Comparison of ENCODE assay signal across 6 cellular contexts in the genomic region with DNA sequence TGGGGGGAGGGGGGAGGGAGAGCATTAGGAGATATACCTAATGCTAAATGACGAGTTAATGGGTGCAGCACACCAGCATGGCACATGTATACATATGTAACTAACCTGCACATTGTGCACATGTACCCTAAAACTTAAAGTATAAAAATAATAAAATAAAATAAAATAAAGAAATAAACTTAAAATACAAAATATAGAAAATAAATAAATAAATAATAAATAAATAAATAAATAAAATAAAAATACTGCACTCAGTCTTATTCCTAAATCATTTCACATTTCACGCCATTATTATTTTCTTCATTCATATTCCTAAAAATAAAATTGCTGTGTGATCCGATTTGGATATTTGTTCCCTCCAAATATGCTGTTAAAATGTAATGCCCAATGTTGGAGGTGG.
DNase-seq lines count a peak whose midpoint lies in the region; ATAC-seq, FAIRE-seq and TF ChIP-seq lines count a peak whose summit lies in the region.
"Not testable (repeated sequence)": the region's sequence is repeated elsewhere in the genome, so short reads cannot be mapped to it uniquely, and the experiment has no call there.

No MANE protein-coding gene starts in this region.

- intact Hi-C loops in kidney (cut with DNase I), result not testable (repeated sequence)

- not testable (repeated sequence) for H3K27me3 Mint-ChIP-seq in WTC11 (ENCODE audit: low read depth)

- H3K9me3 ChIP-seq in A549; kidney (ENCODE audit: control insufficient read depth in 1 of 2, low read length in 2 of 2); small intestine (ENCODE audit: control insufficient read depth, low read depth): not testable (repeated sequence)

- not testable (repeated sequence) for H3K4me1 Mint-ChIP-seq in WTC11

- H3K9ac ChIP-seq in kidney (ENCODE audit: low read length in 2 of 2), result not testable (repeated sequence)

- ATAC-seq in A549, WTC11: not testable (repeated sequence)

- TF ChIP-seq POLR2A in A549 (IDR thresholded peaks at IDR 0.05; ENCODE audit: low read length), result not testable (repeated sequence)

- H3K4me3 Mint-ChIP-seq in WTC11, result not testable (repeated sequence)

- CTCF ChIA-PET in A549 (lab: Yijun Ruan, JAX), result interaction anchor here (0.9 kb wide), 1 partner anchor 16 kb away, joined by 3 read pairs; no protein-coding TSS in a partner anchor
- CTCF ChIA-PET in WTC11 (lab: Charles Lee), result not testable (repeated sequence)

- not testable (repeated sequence) for H3K27me3 ChIP-seq in small intestine (ENCODE audit: control insufficient read depth in 2 of 2, insufficient read depth in 2 of 2, low read length in 2 of 2)

- not testable (repeated sequence) for H3K36me3 Mint-ChIP-seq in WTC11

- not testable (repeated sequence) for H3K27ac Mint-ChIP-seq in WTC11

- peak overlapping the region; percentile 62 for H3K27ac ChIP-seq in 22Rv1
- not testable (repeated sequence) for H3K27ac ChIP-seq in A549; kidney (ENCODE audit: low read depth in 2 of 2, low read length in 2 of 2); small intestine (ENCODE audit: low read depth in 1 of 2, low read length in 1 of 2)

- DNase-seq in A549 (ENCODE audit: low read depth in 1 of 2, low spot score in 1 of 2); WTC11 (ENCODE audit: low spot score); frontal cortex (ENCODE audit: low spot score in 2 of 2); kidney; small intestine: not testable (repeated sequence)

- H3K36me3 ChIP-seq in kidney (ENCODE audit: control insufficient read depth in 1 of 2, insufficient read depth in 2 of 2, low read length in 2 of 2); small intestine (ENCODE audit: control insufficient read depth in 2 of 2, insufficient read depth in 2 of 2, low read length in 2 of 2): not testable (repeated sequence)

- H3K4me3 ChIP-seq in A549; kidney (ENCODE audit: low read length in 2 of 2); small intestine (ENCODE audit: low read depth in 1 of 2, low read length in 2 of 2): not testable (repeated sequence)

- peaks cover 11% of the 10 kb centered on the region for H3K9me3 Mint-ChIP-seq in WTC11

- H3K4me1 ChIP-seq in A549; kidney (ENCODE audit: control insufficient read depth in 1 of 2, insufficient read depth in 1 of 2, low read depth in 1 of 2, low read length in 2 of 2); small intestine (ENCODE audit: control insufficient read depth in 2 of 2, insufficient read depth in 1 of 2, low read depth in 1 of 2, low read length in 1 of 2): not testable (repeated sequence)

- not testable (repeated sequence) for H3K4me2 ChIP-seq in A549

- TF ChIP-seq EP300 in A549 (IDR thresholded peaks at IDR 0.05), result not testable (repeated sequence)

- not testable (repeated sequence) for TF ChIP-seq CTCF in 22Rv1 (IDR thresholded peaks at IDR 0.05); A549 (IDR thresholded peaks at IDR 0.05); WTC11 (IDR thresholded peaks at IDR 0.05); kidney (IDR thresholded peaks at IDR 0.05; ENCODE audit: borderline replicate concordance, extremely low read depth, insufficient read depth)

- POLR2A ChIA-PET in A549 (lab: Yijun Ruan, JAX); WTC11 (lab: Charles Lee): not testable (repeated sequence)

- not testable (repeated sequence) for TF ChIP-seq RAD21 in A549 (conservative IDR thresholded peaks at IDR 0.05 in 1 of 2, IDR thresholded peaks at IDR 0.05 in 1 of 2)

- not testable (repeated sequence) for FAIRE-seq in A549 (lab: Jason Lieb, UNC)
- peak; percentile 62 for FAIRE-seq in frontal cortex (lab: Jason Lieb, UNC)
- FAIRE-seq in kidney (lab: Jason Lieb, UNC), result peak; percentile 85
- peak; percentile 30 for FAIRE-seq in small intestine (lab: Jason Lieb, UNC)

- 28% methylated on average over 3 of the region's 3 CpGs for WGBS in A549 (ENCODE audit: missing lambda C conversion rate)
- 54 to 92% (median 54%) methylated on average over 2 of the region's 3 CpGs for WGBS in small intestine, 3 donors

TF ChIP-seq in A549, 52 proteins besides CTCF, POLR2A, EP300 and RAD21:
- peak; percentile 14; the same call in 1 of the 2 replicates for TF ChIP-seq ZC3H11A (IDR thresholded peaks at IDR 0.05)

TF ChIP-seq in WTC11, 78 proteins besides CTCF, POLR2A, EP300 and RAD21:
- TF ChIP-seq HMGA2 (CRISPR knock-in tag; IDR thresholded peaks at IDR 0.05), result peak; percentile 94
